9 cellular contexts compared by ENCODE assay signal in the genomic region with DNA sequence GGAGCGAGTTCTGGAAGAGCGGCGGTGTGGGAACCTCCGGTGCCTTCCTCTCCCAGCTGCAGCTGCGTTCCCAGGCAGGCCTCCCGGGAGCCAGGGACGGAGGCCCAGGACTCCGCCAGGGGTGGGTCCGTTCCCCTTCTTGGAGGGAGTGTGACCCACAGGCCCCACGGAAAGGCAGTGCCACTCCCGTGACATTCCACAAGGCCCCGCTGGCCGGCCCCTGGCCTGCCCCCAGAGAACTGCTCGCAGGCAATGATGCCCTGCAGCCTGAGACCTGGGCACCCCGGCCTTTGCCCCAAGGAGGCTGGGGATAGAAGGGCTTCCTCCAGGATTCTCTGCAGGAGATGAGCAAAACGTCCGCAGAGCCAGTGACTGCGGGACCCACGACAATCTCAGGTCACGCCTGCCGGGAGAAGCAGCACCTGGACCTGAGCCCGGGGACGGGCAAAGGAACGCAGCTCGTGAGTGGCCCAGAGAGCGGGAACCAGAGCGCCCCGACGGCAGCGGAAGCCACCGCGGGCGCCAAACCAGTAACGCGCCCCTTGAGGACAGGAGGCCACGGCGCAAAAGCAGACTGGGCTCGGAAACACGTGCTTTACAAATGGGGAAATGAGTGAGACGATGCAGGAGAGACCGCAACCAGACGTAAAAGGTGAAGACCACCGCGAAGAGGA. TPM values are rescaled to one million over a fixed set of nuclear protein-coding genes. Genes with fewer than 3 reads are reported as not detected.
DNase-seq lines count a peak whose midpoint lies in the region; ATAC-seq, FAIRE-seq and TF ChIP-seq lines count a peak whose summit lies in the region.
"Had no signal": no experiment of that assay in that cellular context is flagged by ENCODE, and none has a peak within 500 bp of the region (broad histone marks: within the 10 kb centered on the region; RNA-seq: fewer than 3 reads in every experiment).

No MANE protein-coding gene starts in this region.

- no peaks in the 10 kb centered on the region for H3K36me3 Mint-ChIP-seq in T-cell

- TF ChIP-seq CTCF in AG04449 (IDR thresholded peaks at IDR 0.05; ENCODE audit: insufficient read depth, low read length, missing control alignments), result peak; percentile 42

- CTCF ChIA-PET in AG04449 (lab: Yijun Ruan, JAX) (interaction anchor here (1.2 to 1.6 kb wide), 4 partner anchors 11 to 19 kb away, joined by 4 to 17 read pairs (median 6); no protein-coding TSS in a partner anchor), T-cell (lab: Charles Lee) (interaction anchor here in 1 of 2 donors (0.6 to 1.0 kb wide), 2 partner anchors 11 to 33 kb away, joined by 3 read pairs; no protein-coding TSS in a partner anchor)

- H3K27me3 Mint-ChIP-seq in T-cell, result peaks cover 4 to 40% of the 10 kb centered on the region in 2 donors

- H3K9me3 ChIP-seq in small intestine (ENCODE audit: control insufficient read depth, low read depth), result no peaks in the 10 kb centered on the region
- H3K9me3 ChIP-seq: neutrophil had no signal

- DNase-seq in AG04449 (ENCODE audit: low read depth, low spot score) (no peak), T-cell (peak in 27 of 34 experiments; percentile 7 to 62 (median 33)), erythroblast (lab: John Stamatoyannopoulos, UW) (peak; percentile 49 to 59), pons (ENCODE audit: low spot score) (peak; percentile 4), HuH-7.5 (ENCODE audit: low spot score) (no peak), small intestine (no peak)

- FAIRE-seq in small intestine (lab: Jason Lieb, UNC), result no peak

- POLR2A ChIA-PET in AG04449 (lab: Yijun Ruan, JAX) (no interaction called here), T-cell (lab: Charles Lee) (no interaction called here)

- peak overlapping the region; percentile 54 to 77 (median 70) for H3K4me3 Mint-ChIP-seq in T-cell

- no peaks in the 10 kb centered on the region for H3K36me3 ChIP-seq in small intestine (ENCODE audit: control insufficient read depth in 2 of 2, insufficient read depth in 2 of 2, low read length in 2 of 2)
- H3K36me3 ChIP-seq: neutrophil had no signal

- no peaks in the 10 kb centered on the region for H3K4me1 ChIP-seq in small intestine (ENCODE audit: control insufficient read depth in 2 of 2, insufficient read depth in 1 of 2, low read depth in 1 of 2, low read length in 1 of 2)

- no peak overlapping the region for H3K27ac ChIP-seq in small intestine (ENCODE audit: low read depth in 1 of 2, low read length in 1 of 2)
- H3K27ac ChIP-seq: neutrophil had no signal

- no peak for TF ChIP-seq POLR2A in erythroblast (IDR thresholded peaks at IDR 0.05; ENCODE audit: low read length)

- peaks cover 0 to 14% (median 5%) of the 10 kb centered on the region in 3 donors for H3K4me1 Mint-ChIP-seq in T-cell

- no peaks in the 10 kb centered on the region for H3K27me3 ChIP-seq in small intestine (ENCODE audit: control insufficient read depth in 2 of 2, insufficient read depth in 2 of 2, low read length in 2 of 2)

- H3K9me3 Mint-ChIP-seq in T-cell, result no peaks in the 10 kb centered on the region

- H3K27ac Mint-ChIP-seq in T-cell, result peak overlapping the region in 1 of 2 donors; percentile 82

- WGBS in small intestine, 3 donors, result 45 to 64% (median 48%) methylated on average over 44 of the region's 44 CpGs

- H3K4me3 ChIP-seq in AG04449 (ENCODE audit: low read depth, low read length) (peak overlapping the region; percentile 49), small intestine (ENCODE audit: low read depth in 1 of 2, low read length in 2 of 2) (peak overlapping the region in 1 of 2 donors; percentile 47)

- peak; percentile 72 to 92 (median 76) for ATAC-seq in T-cell (replicated peaks in 1 of 4)
- no peak for ATAC-seq in HG02642 (IDR thresholded peaks at IDR 0.05; ENCODE audit: poor library complexity, unreplicated experiment)
- ATAC-seq in HG02870 (IDR thresholded peaks at IDR 0.05; ENCODE audit: unreplicated experiment), result no peak

RNA-seq across cellular contexts. Expression of a gene that starts 9.3 kb away (rescaled TPM):
- not detected for total RNA-seq in T-cell
- not detected for polyA plus RNA-seq in small intestine

RNA-seq across cellular contexts. Expression of a gene that starts 36.1 kb away (rescaled TPM):
- total RNA-seq in T-cell, result 10 to 100 TPM in 2 of 5 donors, 1 to 10 TPM in 3; 1.3 to 13.3 (median 7.9) TPM
- polyA plus RNA-seq in small intestine, result 1 to 10 TPM in 2 of 3 donors, under 1 TPM in 1; 0.45 to 7.6 (median 6.2) TPM

Comparison
In these comparisons a context has a peak if more than half of its experiments do, and no peak if none do; other contexts are left out.
1. DNase-seq: peak in T-cell (27 of 34), erythroblast (2 of 2) and pons (single experiment); none in AG04449 (single experiment), HuH-7.5 (single experiment) and small intestine (single experiment).
2. ATAC-seq: peak in T-cell (4 of 4); none in HG02642 (single experiment) and HG02870 (single experiment).